In the genomic region with DNA sequence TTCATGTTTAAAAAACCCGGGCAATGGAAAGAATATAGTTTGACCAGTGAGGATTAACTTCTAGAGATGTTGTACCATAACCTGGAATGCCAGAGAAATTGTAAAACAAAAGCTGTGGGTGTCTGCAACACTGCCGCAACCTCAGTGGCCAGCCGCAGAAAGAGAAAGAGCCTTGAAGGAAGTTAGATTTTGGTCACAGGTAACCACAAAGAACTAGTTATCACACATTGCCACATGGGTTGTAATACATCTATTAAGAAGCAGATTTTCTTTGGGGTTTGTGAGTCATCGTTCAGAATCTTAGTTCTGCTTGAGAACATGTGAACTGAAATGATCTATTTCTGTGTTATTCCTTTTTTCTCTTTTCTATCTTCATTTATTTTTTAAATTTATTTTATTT, we compare ENCODE assay signal across 8 cellular contexts.
DNase-seq lines count a peak whose midpoint lies in the region; ATAC-seq and TF ChIP-seq lines count a peak whose summit lies in the region.

No MANE protein-coding gene starts in this region.

- no peak overlapping the region for H2BK20ac ChIP-seq in H9 (ENCODE audit: low read depth, low read length, poor library complexity, severe bottlenecking)

- no peak overlapping the region for H3K4me2 ChIP-seq in H9 (ENCODE audit: insufficient read depth, insufficient read length, low read length)

- H3K9me3 ChIP-seq in H9 (ENCODE audit: control insufficient read depth, low read depth, low read length): no peaks in the 10 kb centered on the region

- peaks cover 10 to 18% of the 10 kb centered on the region in 2 experiments for H3K4me1 Mint-ChIP-seq in H9

- no peaks in the 10 kb centered on the region for H3K79me1 ChIP-seq in H9 (ENCODE audit: insufficient read depth, low read depth, low read length, poor library complexity, severe bottlenecking)

- H3K18ac ChIP-seq in H9 (ENCODE audit: insufficient read length, low read depth, low read length): no peak overlapping the region

- no peak overlapping the region for H4K5ac ChIP-seq in H9 (ENCODE audit: insufficient read length, low read depth, low read length)

- no peak overlapping the region for H2BK120ac ChIP-seq in H9 (ENCODE audit: low read depth, low read length, poor library complexity, severe bottlenecking)

- no peak overlapping the region for H4K8ac ChIP-seq in H9 (replicated peaks; ENCODE audit: insufficient read length, low read depth, low read length)

- no peaks in the 10 kb centered on the region for H3K36me3 ChIP-seq in BJ (ENCODE audit: control insufficient read depth, insufficient read depth, low read length)

- H2AFZ ChIP-seq in H9 (ENCODE audit: low read length): no peak overlapping the region

- H3K36me3 Mint-ChIP-seq in activated naive CD4-positive, alpha-beta T cell treated with anti-CD3 and anti-CD28 coated beads, Interleukin-2, amount 50 U/mL, for 72 hours: no peaks in the 10 kb centered on the region
- H3K36me3 Mint-ChIP-seq in H9 (ENCODE audit: insufficient read depth in 1 of 3, low read depth in 3 of 3): no peaks in the 10 kb centered on the region; a peak in 1 of 7 replicates

- H4K91ac ChIP-seq in H9 (ENCODE audit: insufficient read length, low read depth, low read length): no peak overlapping the region

- no peak overlapping the region for H3K27ac Mint-ChIP-seq in activated naive CD4-positive, alpha-beta T cell treated with anti-CD3 and anti-CD28 coated beads, Interleukin-2, amount 50 U/mL, for 72 hours
- no peak overlapping the region for H3K27ac Mint-ChIP-seq in H9

- no peak overlapping the region for H3K4ac ChIP-seq in H9 (ENCODE audit: low read depth, low read length)

- H3K4me3 Mint-ChIP-seq in H9: no peak overlapping the region

- H2BK12ac ChIP-seq in H9 (ENCODE audit: insufficient read length, low read depth, low read length): no peak overlapping the region

- CTCF ChIA-PET in BJ (lab: Yijun Ruan, JAX): interaction anchor here (0.6 to 0.7 kb wide), 3 partner anchors 28 to 399 kb away, joined by 3 to 4 read pairs (median 3); no protein-coding TSS in a partner anchor

- no peaks in the 10 kb centered on the region for H4K20me1 ChIP-seq in H9 (ENCODE audit: control insufficient read depth, insufficient read depth, insufficient read length)

- H2BK15ac ChIP-seq in H9 (ENCODE audit: low read depth, low read length): no peak overlapping the region

- no peaks in the 10 kb centered on the region for H3K23me2 ChIP-seq in H9 (ENCODE audit: insufficient read length, low read depth, low read length, poor library complexity, severe bottlenecking)

- H3K23ac ChIP-seq in H9 (ENCODE audit: insufficient read length, low read depth, low read length): no peak overlapping the region

- H2AK5ac ChIP-seq in H9 (ENCODE audit: insufficient read length, low read length): no peak overlapping the region

- no peak overlapping the region for H3K27ac ChIP-seq in H9 (ENCODE audit: insufficient read length, low read depth, low read length)

- no peak for TF ChIP-seq CTCF in BJ (IDR thresholded peaks at IDR 0.05; ENCODE audit: insufficient read depth, low read depth, low read length)
- no peak for TF ChIP-seq CTCF in H9 (conservative IDR thresholded peaks at IDR 0.05)

- POLR2A ChIA-PET in BJ (lab: Charles Lee): no interaction called here

- no peak overlapping the region for H2BK5ac ChIP-seq in H9 (ENCODE audit: insufficient read length, low read length)

- no peaks in the 10 kb centered on the region for H3K79me2 ChIP-seq in H9 (ENCODE audit: insufficient read depth, low read length)

- no CpG with 5 or more reads among the region's 4 CpGs for WGBS in H9 (ENCODE audit: extremely low coverage, insufficient read length, low lambda C conversion rate)

- peaks cover 8% of the 10 kb centered on the region for H3K27me3 Mint-ChIP-seq in H9 (ENCODE audit: low read depth)

- DNase-seq in BJ (ENCODE audit: low read depth): peak; percentile 20
- peak; percentile 57 to 66 for DNase-seq in activated naive CD4-positive, alpha-beta T cell treated with anti-CD3 and anti-CD28 coated beads, Interleukin-2, amount 50 U/mL, for 72 hours (ENCODE audit: low spot score in 2 of 2)
- peak; percentile 3 to 8 for DNase-seq in stimulated activated CD8-positive, alpha-beta memory T cell treated with anti-CD3 and anti-CD28 coated beads, Interleukin-7, amount 100 ng/mL, for 4 hours (ENCODE audit: low read depth in 2 of 2)
- DNase-seq in H9: no peak
- DNase-seq in NCI-H1694 treated with DMSO at 0.1 percent for 48 hours (lab: John Stamatoyannopoulos, UW): no peak

- H3K27me3 ChIP-seq in BJ (ENCODE audit: control insufficient read depth, insufficient read depth, low read length) (no peaks in the 10 kb centered on the region), H9 (ENCODE audit: insufficient read depth, low read length) (no peaks in the 10 kb centered on the region)

- no peak overlapping the region for H3K56ac ChIP-seq in H9 (ENCODE audit: insufficient read length, low read depth, low read length)

- no peaks in the 10 kb centered on the region; the same call in 1 of the 2 replicates for H3K4me1 ChIP-seq in H9 (ENCODE audit: insufficient read depth, low read length)

- no peak overlapping the region for H3K4me3 ChIP-seq in BJ (ENCODE audit: low read depth, low read length)

- H3K9me3 Mint-ChIP-seq in activated naive CD4-positive, alpha-beta T cell treated with anti-CD3 and anti-CD28 coated beads, Interleukin-2, amount 50 U/mL, for 72 hours: peaks cover 0 to 4% of the 10 kb centered on the region in 2 donors
- H3K9me3 Mint-ChIP-seq in H9: peaks cover 2 to 9% of the 10 kb centered on the region in 2 experiments; a peak in 2 of 5 replicates

- peak; percentile 91 for ATAC-seq in GM19452 (IDR thresholded peaks at IDR 0.05; ENCODE audit: unreplicated experiment)
- ATAC-seq in HG03565 (IDR thresholded peaks at IDR 0.05; ENCODE audit: unreplicated experiment): peak; percentile 86
- ATAC-seq in activated naive CD4-positive, alpha-beta T cell treated with anti-CD3 and anti-CD28 coated beads, Interleukin-2, amount 50 U/mL, for 72 hours: peak; percentile 87 to 97
- ATAC-seq in HG02970 (IDR thresholded peaks at IDR 0.05; ENCODE audit: low FRiP score, unreplicated experiment): no peak

- no peak overlapping the region for H3K14ac ChIP-seq in H9 (ENCODE audit: insufficient read depth, low read length)

- no peak overlapping the region for H3K9ac ChIP-seq in H9 (ENCODE audit: extremely low read depth, insufficient read length, low read length)

- H3T11ph ChIP-seq in H9 (ENCODE audit: low read length): no peak overlapping the region

Comparison
In these comparisons a context has a peak if more than half of its experiments do, and no peak if none do; other contexts are left out.
1. DNase-seq: peak in BJ (single experiment), activated naive CD4-positive, alpha-beta T cell treated with anti-CD3 and anti-CD28 coated beads, Interleukin-2, amount 50 U/mL, for 72 hours (2 of 2) and stimulated activated CD8-positive, alpha-beta memory T cell treated with anti-CD3 and anti-CD28 coated beads, Interleukin-7, amount 100 ng/mL, for 4 hours (2 of 2); none in H9 (single experiment) and NCI-H1694 treated with DMSO at 0.1 percent for 48 hours (single experiment).